In the genomic region with DNA sequence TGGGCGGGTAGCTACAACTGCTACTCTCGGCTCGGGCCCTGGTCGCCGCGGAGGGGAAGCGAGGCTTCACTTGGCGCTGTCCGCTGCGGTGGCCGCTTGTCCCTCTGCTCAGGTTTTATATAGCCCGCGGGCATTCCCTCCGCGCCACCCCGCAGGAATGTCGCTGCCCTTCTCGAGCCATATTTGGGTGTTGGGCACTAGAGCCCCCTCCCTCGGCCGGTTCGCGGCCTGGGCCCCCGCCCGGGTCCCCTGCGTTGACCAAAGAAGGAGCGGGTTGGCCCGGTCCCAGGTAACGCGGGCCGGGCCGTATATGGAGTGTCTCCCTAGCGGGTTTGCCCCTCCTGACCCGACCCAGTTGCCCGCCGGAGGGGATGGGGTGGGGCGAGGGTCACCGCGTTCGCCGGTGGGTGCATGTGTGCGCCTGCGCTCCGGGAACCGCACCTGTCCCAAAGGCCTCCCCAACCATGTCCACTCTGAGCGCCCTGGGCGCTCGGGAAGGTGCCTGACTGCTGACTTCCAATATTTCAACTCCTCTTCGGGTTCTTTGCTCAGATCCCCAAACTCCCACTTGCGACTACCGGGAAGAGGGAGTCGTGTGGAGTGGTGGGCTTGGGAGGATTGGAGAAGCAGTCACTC, we compare ENCODE assay signal across 13 cellular contexts. TPM values are rescaled to one million over a fixed set of nuclear protein-coding genes. Genes with fewer than 3 reads are reported as not detected.
DNase-seq lines count a peak whose midpoint lies in the region; ATAC-seq and TF ChIP-seq lines count a peak whose summit lies in the region.
"Had no signal": no experiment of that assay in that cellular context is flagged by ENCODE, and none has a peak within 500 bp of the region (broad histone marks: within the 10 kb centered on the region; RNA-seq: fewer than 3 reads in every experiment).

A gene (minus strand): TSS at position 90 of the 636 bp plus-strand sequence. CDS start 979 bp downstream, outside the sequence.

- H3K9me3 ChIP-seq in CD4-positive, alpha-beta memory T cell (ENCODE audit: control insufficient read depth in 1 of 2, low read length in 2 of 2): no peaks in the 10 kb centered on the region
- H3K9me3 ChIP-seq in right cardiac atrium (ENCODE audit: control insufficient read depth, low read length): no peaks in the 10 kb centered on the region
- H3K9me3 ChIP-seq: mucosa of descending colon had no signal

- no peak within 1 kb of the TSS for H3K27ac ChIP-seq in CD4-positive, alpha-beta memory T cell (ENCODE audit: low read depth, low read length)
- peak within 1 kb of the TSS; percentile 74 for H3K27ac ChIP-seq in right cardiac atrium (ENCODE audit: low read length)

- peaks cover 0 to 4% (median 3%) of the 10 kb centered on the region in 8 donors for H3K9me3 Mint-ChIP-seq in CD4-positive, alpha-beta memory T cell
- H3K9me3 Mint-ChIP-seq in WTC11 (no peaks in the 10 kb centered on the region), neural crest cell (no peaks in the 10 kb centered on the region)
- H3K9me3 Mint-ChIP-seq in activated CD8-positive, alpha-beta T cell treated with anti-CD3 and anti-CD28 coated beads for 36 hours: no peaks in the 10 kb centered on the region

- H3K4me3 ChIP-seq in CD4-positive, alpha-beta memory T cell (ENCODE audit: low read length in 2 of 2): no peak within 1 kb of the TSS
- peak within 1 kb of the TSS; percentile 4 for H3K4me3 ChIP-seq in right cardiac atrium (ENCODE audit: low read length)
- H3K4me3 ChIP-seq: mucosa of descending colon had no signal

- H3K36me3 Mint-ChIP-seq in CD4-positive, alpha-beta memory T cell: peaks cover 0 to 3% of the 10 kb centered on the region in 2 donors
- H3K36me3 Mint-ChIP-seq in WTC11 (0 out of 2 replicates have a peak, but pooled peaks cover 3% of the 10 kb centered on the region), neural crest cell (ENCODE audit: low read depth) (peaks cover 7% of the 10 kb centered on the region)
- H3K36me3 Mint-ChIP-seq in activated CD8-positive, alpha-beta T cell treated with anti-CD3 and anti-CD28 coated beads for 36 hours (ENCODE audit: low read depth): peaks cover 7% of the 10 kb centered on the region

- TF ChIP-seq CTCF in WTC11 (IDR thresholded peaks at IDR 0.05) (no peak), neural crest cell (conservative IDR thresholded peaks at IDR 0.05) (no peak)
- no peak for TF ChIP-seq CTCF in activated CD8-positive, alpha-beta T cell treated with anti-CD3 and anti-CD28 coated beads for 36 hours (IDR thresholded peaks at IDR 0.05)

- no peak within 1 kb of the TSS for H3K27ac Mint-ChIP-seq in CD4-positive, alpha-beta memory T cell
- H3K27ac Mint-ChIP-seq in WTC11 (no peak within 1 kb of the TSS), neural crest cell (ENCODE audit: unreplicated experiment) (no peak within 1 kb of the TSS)
- no peak within 1 kb of the TSS for H3K27ac Mint-ChIP-seq in activated CD8-positive, alpha-beta T cell treated with anti-CD3 and anti-CD28 coated beads for 36 hours

- CTCF ChIA-PET in CD4-positive, alpha-beta memory T cell (lab: Charles Lee; ENCODE audit: partially characterized antibody): no interaction called here
- CTCF ChIA-PET in WTC11 (lab: Charles Lee): interaction anchor here (1.2 kb wide), 1 partner anchor 14 kb away, joined by 3 read pairs; no protein-coding TSS in a partner anchor
- CTCF ChIA-PET in activated CD8-positive, alpha-beta T cell treated with anti-CD3 and anti-CD28 coated beads for 36 hours (lab: Charles Lee): no interaction called here

- ATAC-seq in WTC11 (peak; percentile 13), right cardiac atrium (peak; percentile 10 to 20)
- ATAC-seq in activated CD8-positive, alpha-beta T cell treated with anti-CD3 and anti-CD28 coated beads for 36 hours: no peak
- ATAC-seq: mucosa of descending colon had no signal

- POLR2A ChIA-PET in CD4-positive, alpha-beta memory T cell (lab: Charles Lee; ENCODE audit: partially characterized antibody): no interaction called here
- POLR2A ChIA-PET in WTC11 (lab: Charles Lee): no interaction called here
- POLR2A ChIA-PET in activated CD8-positive, alpha-beta T cell treated with anti-CD3 and anti-CD28 coated beads for 36 hours (lab: Charles Lee): no interaction called here

- H3K4me1 Mint-ChIP-seq in CD4-positive, alpha-beta memory T cell: peaks cover 12 to 23% (median 19%) of the 10 kb centered on the region in 4 donors
- peaks cover 20% of the 10 kb centered on the region for H3K4me1 Mint-ChIP-seq in WTC11
- H3K4me1 Mint-ChIP-seq in neural crest cell: peaks cover 12% of the 10 kb centered on the region
- peaks cover 23% of the 10 kb centered on the region for H3K4me1 Mint-ChIP-seq in activated CD8-positive, alpha-beta T cell treated with anti-CD3 and anti-CD28 coated beads for 36 hours (ENCODE audit: low read depth)

- peak within 1 kb of the TSS in 5 of 8 donors; percentile 12 to 62 (median 55) for H3K4me3 Mint-ChIP-seq in CD4-positive, alpha-beta memory T cell
- H3K4me3 Mint-ChIP-seq in WTC11: peak within 1 kb of the TSS; percentile 77
- H3K4me3 Mint-ChIP-seq in neural crest cell: peak within 1 kb of the TSS; percentile 19
- H3K4me3 Mint-ChIP-seq in activated CD8-positive, alpha-beta T cell treated with anti-CD3 and anti-CD28 coated beads for 36 hours: no peak within 1 kb of the TSS

- no peak for DNase-seq in CD4-positive, alpha-beta memory T cell
- DNase-seq in WTC11 (ENCODE audit: low spot score): peak; percentile 65
- no peak for DNase-seq in right cardiac atrium
- no peak for DNase-seq in neural crest cell (ENCODE audit: low read depth, low spot score)
- no peak for DNase-seq in central memory CD4-positive, alpha-beta T cell
- no peak for DNase-seq in NCI-H146 treated with DMSO at 0.1 percent for 48 hours (lab: John Stamatoyannopoulos, UW; ENCODE audit: unreplicated experiment)
- no peak for DNase-seq in activated CD8-positive, alpha-beta T cell treated with anti-CD3 and anti-CD28 coated beads for 36 hours
- no peak for DNase-seq in NCI-H1694 (lab: John Stamatoyannopoulos, UW)
- DNase-seq: hippocampal formation, mucosa of descending colon, NCI-H774, SIG-M5 had no signal

- 3% methylated on average over 51 of the region's 51 CpGs for WGBS in right cardiac atrium

- H3K27me3 ChIP-seq in CD4-positive, alpha-beta memory T cell (ENCODE audit: insufficient read depth, low read length): peaks cover 34% of the 10 kb centered on the region
- no peaks in the 10 kb centered on the region for H3K27me3 ChIP-seq in right cardiac atrium (ENCODE audit: control insufficient read depth, insufficient read depth)

- H3K36me3 ChIP-seq in CD4-positive, alpha-beta memory T cell (ENCODE audit: insufficient read depth, low read length): no peaks in the 10 kb centered on the region

- H3K27me3 Mint-ChIP-seq in CD4-positive, alpha-beta memory T cell: peaks cover 36 to 43% of the 10 kb centered on the region in 2 donors
- H3K27me3 Mint-ChIP-seq in WTC11 (ENCODE audit: low read depth): peaks cover 79% of the 10 kb centered on the region
- peaks cover 81% of the 10 kb centered on the region for H3K27me3 Mint-ChIP-seq in neural crest cell (ENCODE audit: low read depth)
- H3K27me3 Mint-ChIP-seq in activated CD8-positive, alpha-beta T cell treated with anti-CD3 and anti-CD28 coated beads for 36 hours: peaks cover 62% of the 10 kb centered on the region

- intact Hi-C loops in CD4-positive, alpha-beta memory T cell (cut with micrococcal nuclease): no loop called here
- intact Hi-C loops in right cardiac atrium (cut with DNase I): no loop called here
- intact Hi-C loops in activated CD8-positive, alpha-beta T cell treated with anti-CD3 and anti-CD28 coated beads for 36 hours (cut with micrococcal nuclease): no loop called here

- H3K4me1 ChIP-seq in CD4-positive, alpha-beta memory T cell (ENCODE audit: insufficient read depth, low read length): peaks cover 22% of the 10 kb centered on the region
- H3K4me1 ChIP-seq in right cardiac atrium (ENCODE audit: control insufficient read depth, insufficient read depth, low read length): peaks cover 3% of the 10 kb centered on the region

TF ChIP-seq in WTC11, 78 proteins besides CTCF, POLR2A, EP300 and RAD21 (continues in another document):
- TF ChIP-seq GABPB1 (CRISPR knock-in tag; IDR thresholded peaks at IDR 0.05) (no peak), ZNF263 (CRISPR knock-in tag; IDR thresholded peaks at IDR 0.05; ENCODE audit: low read depth) (no peak)
- TF ChIP-seq, protein P1, sequence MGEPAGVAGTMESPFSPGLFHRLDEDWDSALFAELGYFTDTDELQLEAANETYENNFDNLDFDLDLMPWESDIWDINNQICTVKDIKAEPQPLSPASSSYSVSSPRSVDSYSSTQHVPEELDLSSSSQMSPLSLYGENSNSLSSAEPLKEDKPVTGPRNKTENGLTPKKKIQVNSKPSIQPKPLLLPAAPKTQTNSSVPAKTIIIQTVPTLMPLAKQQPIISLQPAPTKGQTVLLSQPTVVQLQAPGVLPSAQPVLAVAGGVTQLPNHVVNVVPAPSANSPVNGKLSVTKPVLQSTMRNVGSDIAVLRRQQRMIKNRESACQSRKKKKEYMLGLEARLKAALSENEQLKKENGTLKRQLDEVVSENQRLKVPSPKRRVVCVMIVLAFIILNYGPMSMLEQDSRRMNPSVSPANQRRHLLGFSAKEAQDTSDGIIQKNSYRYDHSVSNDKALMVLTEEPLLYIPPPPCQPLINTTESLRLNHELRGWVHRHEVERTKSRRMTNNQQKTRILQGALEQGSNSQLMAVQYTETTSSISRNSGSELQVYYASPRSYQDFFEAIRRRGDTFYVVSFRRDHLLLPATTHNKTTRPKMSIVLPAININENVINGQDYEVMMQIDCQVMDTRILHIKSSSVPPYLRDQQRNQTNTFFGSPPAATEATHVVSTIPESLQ (CRISPR knock-in tag; IDR thresholded peaks at IDR 0.05): no peak
- TF ChIP-seq, protein P2, sequence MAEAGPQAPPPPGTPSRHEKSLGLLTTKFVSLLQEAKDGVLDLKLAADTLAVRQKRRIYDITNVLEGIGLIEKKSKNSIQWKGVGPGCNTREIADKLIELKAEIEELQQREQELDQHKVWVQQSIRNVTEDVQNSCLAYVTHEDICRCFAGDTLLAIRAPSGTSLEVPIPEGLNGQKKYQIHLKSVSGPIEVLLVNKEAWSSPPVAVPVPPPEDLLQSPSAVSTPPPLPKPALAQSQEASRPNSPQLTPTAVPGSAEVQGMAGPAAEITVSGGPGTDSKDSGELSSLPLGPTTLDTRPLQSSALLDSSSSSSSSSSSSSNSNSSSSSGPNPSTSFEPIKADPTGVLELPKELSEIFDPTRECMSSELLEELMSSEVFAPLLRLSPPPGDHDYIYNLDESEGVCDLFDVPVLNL (CRISPR knock-in tag; IDR thresholded peaks at IDR 0.05; ENCODE audit: borderline replicate concordance, low read depth): no peak

RNA-seq across cellular contexts. Expression of the gene that starts here (rescaled TPM):
- under 1 TPM in 1 of 2 experiments, not detected in 1; 0.29 TPM for total RNA-seq in CD4-positive, alpha-beta memory T cell
- not detected for polyA plus RNA-seq in CD4-positive, alpha-beta memory T cell
- 0.78 to 1.5 TPM (median 0.96 TPM) in 3 replicates for total RNA-seq in WTC11 (2021)
- 100 to 1,000 TPM in 3 of 4 donors, 10 to 100 TPM in 1; 54.5 to 833 (median 171) TPM for total RNA-seq in right cardiac atrium
- polyA plus RNA-seq in right cardiac atrium: 1,262 TPM
- total RNA-seq in neural crest cell: 0.23 and 0.48 TPM in 2 replicates
- total RNA-seq in activated CD8-positive, alpha-beta T cell treated with anti-CD3 and anti-CD28 coated beads for 36 hours: not detected
- polyA plus RNA-seq: IgD-negative memory B cell had no signal

Comparison
In these comparisons a context has a peak if more than half of its experiments do, and no peak if none do; other contexts are left out.
1. RNA of the gene that starts here (total RNA-seq): 54.5 to 833 TPM in right cardiac atrium; 0.78 to 1.5 TPM in WTC11, 0.29 TPM in CD4-positive, alpha-beta memory T cell, 0.23 to 0.48 TPM in neural crest cell and not detected in activated CD8-positive, alpha-beta T cell treated with anti-CD3 and anti-CD28 coated beads for 36 hours; every median in the first group is over 10 times any median in the second.
2. RNA of the gene that starts here (polyA plus RNA-seq): 1,262 TPM in right cardiac atrium (single experiment); not detected in CD4-positive, alpha-beta memory T cell; every median in the first group is over 1,000 times any median in the second.